ENCODE assay signal across 8 cellular contexts in genomic region chr17:18408906-18409305, GRCh38. TPM values are rescaled to one million over a fixed set of nuclear protein-coding genes. Genes with fewer than 3 reads are reported as not detected.
DNase-seq lines count a peak whose midpoint lies in the region; ATAC-seq and TF ChIP-seq lines count a peak whose summit lies in the region.
"Not testable (repeated sequence)": the region's sequence is repeated elsewhere in the genome, so short reads cannot be mapped to it uniquely, and the experiment has no call there.
"Had no signal": no experiment of that assay in that cellular context is flagged by ENCODE, and none has a peak within 500 bp of the region (broad histone marks: within the 10 kb centered on the region; RNA-seq: fewer than 3 reads in every experiment).

No MANE protein-coding gene starts in this region.

- ATAC-seq in GM19351 (IDR thresholded peaks at IDR 0.05; ENCODE audit: unreplicated experiment), result peak; percentile 51
- ATAC-seq in natural killer cell treated with Interleukin-12 subunit alpha and Interleukin-12 subunit beta and Interleukin-15 and Interleukin-18, amount 100 ng/mL, for 72 hours, result not testable (repeated sequence)

- CTCF ChIA-PET in CD4-positive, alpha-beta memory T cell (lab: Charles Lee; ENCODE audit: partially characterized antibody), result not testable (repeated sequence)

- not testable (repeated sequence) for TF ChIP-seq POLR2A in NB4 (IDR thresholded peaks at IDR 0.05; ENCODE audit: extremely low read depth, insufficient read length)

- peaks cover 11 to 29% (median 20%) of the 10 kb centered on the region in 4 donors for H3K4me1 Mint-ChIP-seq in CD4-positive, alpha-beta memory T cell
- H3K4me1 Mint-ChIP-seq in activated CD4-positive, alpha-beta T cell treated with anti-CD3 and anti-CD28 coated beads, Interleukin-2, amount 10 ng/mL, durations not matched to agents 24 days and 14 days, result peaks cover 21% of the 10 kb centered on the region
- peaks cover 19 to 29% of the 10 kb centered on the region in 2 donors for H3K4me1 Mint-ChIP-seq in natural killer cell treated with Interleukin-12 subunit alpha and Interleukin-12 subunit beta and Interleukin-15 and Interleukin-18, amount 100 ng/mL, for 72 hours (ENCODE audit: low read depth in 2 of 2)

- not testable (repeated sequence) for H4K20me1 ChIP-seq in OCI-LY1 (ENCODE audit: insufficient read depth, low read length)

- H3K4me3 ChIP-seq in CD4-positive, alpha-beta memory T cell (ENCODE audit: low read length in 2 of 2); OCI-LY1 (ENCODE audit: low read depth, low read length, poor library complexity, severe bottlenecking): not testable (repeated sequence)
- H3K4me3 ChIP-seq in NB4 (ENCODE audit: low read depth, low read length), result peak overlapping the region; percentile 22

- not testable (repeated sequence) for TF ChIP-seq CTCF in NB4 (IDR thresholded peaks at IDR 0.05; ENCODE audit: low read depth, low read length); OCI-LY1 (IDR thresholded peaks at IDR 0.05; ENCODE audit: low read length)

- H3K27me3 ChIP-seq in CD4-positive, alpha-beta memory T cell (ENCODE audit: insufficient read depth, low read length); OCI-LY1 (ENCODE audit: insufficient read depth, low read length): not testable (repeated sequence)

- not testable (repeated sequence) for H3K9me3 Mint-ChIP-seq in CD4-positive, alpha-beta memory T cell; activated CD4-positive, alpha-beta T cell treated with anti-CD3 and anti-CD28 coated beads, Interleukin-2, amount 10 ng/mL, durations not matched to agents 24 days and 14 days; natural killer cell treated with Interleukin-12 subunit alpha and Interleukin-12 subunit beta and Interleukin-15 and Interleukin-18, amount 100 ng/mL, for 72 hours

- DNase-seq in CD4-positive, alpha-beta memory T cell, result peak in 1 of 5 donors; percentile 10
- DNase-seq in NB4 (ENCODE audit: low read depth) (peak; percentile 73), epidermal melanocyte (ENCODE audit: insufficient read length, low spot score) (peak; percentile 12)
- DNase-seq in activated CD4-positive, alpha-beta T cell treated with anti-CD3 and anti-CD28 coated beads, Interleukin-2, amount 10 ng/mL, durations not matched to agents 24 days and 14 days, result peak; percentile 59
- DNase-seq in natural killer cell treated with Interleukin-12 subunit alpha and Interleukin-12 subunit beta and Interleukin-15 and Interleukin-18, amount 100 ng/mL, for 72 hours (ENCODE audit: low spot score), result not testable (repeated sequence)

- not testable (repeated sequence) for H3K9ac ChIP-seq in OCI-LY1 (ENCODE audit: low read length)

- H3F3A ChIP-seq in OCI-LY1 (ENCODE audit: insufficient read depth, low read length), result not testable (repeated sequence)

- not testable (repeated sequence) for H3K27ac ChIP-seq in CD4-positive, alpha-beta memory T cell (ENCODE audit: low read depth, low read length); OCI-LY1 (ENCODE audit: low read depth, low read length, poor library complexity, severe bottlenecking)

- H3K36me3 ChIP-seq in CD4-positive, alpha-beta memory T cell (ENCODE audit: insufficient read depth, low read length); OCI-LY1 (ENCODE audit: insufficient read depth, low read length): not testable (repeated sequence)

- H3K27ac Mint-ChIP-seq in CD4-positive, alpha-beta memory T cell, result peak overlapping the region in 6 of 7 donors; percentile 0 to 83 (median 28)
- H3K27ac Mint-ChIP-seq in activated CD4-positive, alpha-beta T cell treated with anti-CD3 and anti-CD28 coated beads, Interleukin-2, amount 10 ng/mL, durations not matched to agents 24 days and 14 days, result peak overlapping the region; percentile 20
- peak overlapping the region; percentile 3 to 60 for H3K27ac Mint-ChIP-seq in natural killer cell treated with Interleukin-12 subunit alpha and Interleukin-12 subunit beta and Interleukin-15 and Interleukin-18, amount 100 ng/mL, for 72 hours

- intact Hi-C loops in CD4-positive, alpha-beta memory T cell (cut with micrococcal nuclease); activated CD4-positive, alpha-beta T cell treated with anti-CD3 and anti-CD28 coated beads, Interleukin-2, amount 10 ng/mL, durations not matched to agents 24 days and 14 days (cut with micrococcal nuclease): not testable (repeated sequence)

- H3K9me2 ChIP-seq in OCI-LY1 (ENCODE audit: low read depth, low read length), result not testable (repeated sequence)

- H2AFZ ChIP-seq in OCI-LY1 (ENCODE audit: low read length), result not testable (repeated sequence)

- POLR2A ChIA-PET in CD4-positive, alpha-beta memory T cell (lab: Charles Lee; ENCODE audit: partially characterized antibody), result not testable (repeated sequence)

- peak overlapping the region; percentile 29; the same call in 1 of the 2 replicates for H3K4me2 ChIP-seq in OCI-LY1 (ENCODE audit: low read length)

- peaks cover 18% of the 10 kb centered on the region for H3K4me1 ChIP-seq in CD4-positive, alpha-beta memory T cell (ENCODE audit: insufficient read depth, low read length)
- H3K4me1 ChIP-seq in OCI-LY1 (ENCODE audit: insufficient read depth, low read length, severe bottlenecking), result peaks cover 10% of the 10 kb centered on the region

- H3K79me2 ChIP-seq in OCI-LY1 (ENCODE audit: insufficient read depth, low read length), result not testable (repeated sequence)

- not testable (repeated sequence) for H3K9me3 ChIP-seq in CD4-positive, alpha-beta memory T cell (ENCODE audit: control insufficient read depth in 1 of 2, low read length in 2 of 2); OCI-LY1 (ENCODE audit: low read length)

- H3K27me3 Mint-ChIP-seq in CD4-positive, alpha-beta memory T cell; activated CD4-positive, alpha-beta T cell treated with anti-CD3 and anti-CD28 coated beads, Interleukin-2, amount 10 ng/mL, durations not matched to agents 24 days and 14 days; natural killer cell treated with Interleukin-12 subunit alpha and Interleukin-12 subunit beta and Interleukin-15 and Interleukin-18, amount 100 ng/mL, for 72 hours: not testable (repeated sequence)

- H3K4me3 Mint-ChIP-seq in CD4-positive, alpha-beta memory T cell, result peak overlapping the region in 5 of 8 donors; percentile 9 to 60 (median 40)
- peak overlapping the region; percentile 34 for H3K4me3 Mint-ChIP-seq in activated CD4-positive, alpha-beta T cell treated with anti-CD3 and anti-CD28 coated beads, Interleukin-2, amount 10 ng/mL, durations not matched to agents 24 days and 14 days
- H3K4me3 Mint-ChIP-seq in natural killer cell treated with Interleukin-12 subunit alpha and Interleukin-12 subunit beta and Interleukin-15 and Interleukin-18, amount 100 ng/mL, for 72 hours, result peak overlapping the region; percentile 47

- H3K36me3 Mint-ChIP-seq in CD4-positive, alpha-beta memory T cell; activated CD4-positive, alpha-beta T cell treated with anti-CD3 and anti-CD28 coated beads, Interleukin-2, amount 10 ng/mL, durations not matched to agents 24 days and 14 days (ENCODE audit: low read depth); natural killer cell treated with Interleukin-12 subunit alpha and Interleukin-12 subunit beta and Interleukin-15 and Interleukin-18, amount 100 ng/mL, for 72 hours: not testable (repeated sequence)

RNA-seq across cellular contexts. Expression of gene EVPLL, which starts 31.3 kb away (rescaled TPM):
- total RNA-seq in CD4-positive, alpha-beta memory T cell, result not detected
- polyA plus RNA-seq in CD4-positive, alpha-beta memory T cell, result not detected
- total RNA-seq in activated CD4-positive, alpha-beta T cell treated with anti-CD3 and anti-CD28 coated beads, Interleukin-2, amount 10 ng/mL, durations not matched to agents 24 days and 14 days, result not detected in 2 replicates
- not detected for total RNA-seq in natural killer cell treated with Interleukin-12 subunit alpha and Interleukin-12 subunit beta and Interleukin-15 and Interleukin-18, amount 100 ng/mL, for 72 hours
- total RNA-seq: osteoblast had no signal

RNA-seq across cellular contexts. Expression of gene SHMT1, which starts 45.6 kb away (rescaled TPM):
- total RNA-seq in CD4-positive, alpha-beta memory T cell, result 10 to 100 TPM; 14.6 to 15.9 TPM
- 10 to 100 TPM; 24.0 to 24.6 TPM for polyA plus RNA-seq in CD4-positive, alpha-beta memory T cell
- total RNA-seq in activated CD4-positive, alpha-beta T cell treated with anti-CD3 and anti-CD28 coated beads, Interleukin-2, amount 10 ng/mL, durations not matched to agents 24 days and 14 days, result 58.3 and 62.1 TPM in 2 replicates
- 10 to 100 TPM; 24.8 to 70.6 TPM for total RNA-seq in natural killer cell treated with Interleukin-12 subunit alpha and Interleukin-12 subunit beta and Interleukin-15 and Interleukin-18, amount 100 ng/mL, for 72 hours
